ENCODE assay signal across 20 cellular contexts in genomic region chr17:67679225-67679624, GRCh38. TPM values are rescaled to one million over a fixed set of nuclear protein-coding genes. Genes with fewer than 3 reads are reported as not detected.
DNase-seq lines count a peak whose midpoint lies in the region; ATAC-seq lines count a peak whose summit lies in the region.
"Had no signal": no experiment of that assay in that cellular context is flagged by ENCODE, and none has a peak within 500 bp of the region (broad histone marks: within the 10 kb centered on the region; RNA-seq: fewer than 3 reads in every experiment).

No MANE protein-coding gene starts in this region.

- intact Hi-C loops in activated naive CD4-positive, alpha-beta T cell treated with anti-CD3 and anti-CD28 coated beads for 36 hours (cut with micrococcal nuclease) = no loop called here

- no peak for DNase-seq in activated naive CD4-positive, alpha-beta T cell treated with anti-CD3 and anti-CD28 coated beads for 36 hours
- DNase-seq in activated naive CD4-positive, alpha-beta T cell (lab: John Stamatoyannopoulos, UW) = no peak
- DNase-seq in stimulated activated naive B cell treated with anti-CD40 and anti-IgM and Interleukin-4, amounts not matched to agents 10 μg/mL and 1 μg/mL and 100 μg/mL, for 72 hours = no peak
- DNase-seq in effector memory CD8-positive, alpha-beta T cell = no peak
- DNase-seq: activated CD4-positive, alpha-beta T cell treated with anti-CD3 and anti-CD28 coated beads for 1 hour; DMS79 treated with DMSO at 0.1 percent for 48 hours; effector CD4-positive, alpha-beta T cell; erythroblast; GOT3; head of caudate nucleus; kidney glomerular epithelial cell; NCI-H1694 treated with DMSO at 0.1 percent for 48 hours; SJCRH30; uterus had no signal

- ATAC-seq in HG02870 (IDR thresholded peaks at IDR 0.05; ENCODE audit: unreplicated experiment) (peak; percentile 43), HG03565 (IDR thresholded peaks at IDR 0.05; ENCODE audit: unreplicated experiment) (no peak), HG03442 (IDR thresholded peaks at IDR 0.05; ENCODE audit: unreplicated experiment) (no peak)
- peak; percentile 41 to 57 for ATAC-seq in stimulated activated naive B cell treated with anti-CD40 and anti-IgM and Interleukin-4, amounts not matched to agents 10 μg/mL and 1 μg/mL and 100 μg/mL, for 72 hours (replicated peaks)
- no peak for ATAC-seq in effector memory CD8-positive, alpha-beta T cell (replicated peaks)
- ATAC-seq: activated T-helper 17 cell treated with anti-CD3 and anti-CD28 coated beads, Interleukin-2, amount 50 U/mL, for 72 hours had no signal

- no peaks in the 10 kb centered on the region for H3K9me3 Mint-ChIP-seq in activated naive CD4-positive, alpha-beta T cell treated with anti-CD3 and anti-CD28 coated beads for 36 hours
- no peaks in the 10 kb centered on the region for H3K9me3 Mint-ChIP-seq in activated naive CD8-positive, alpha-beta T cell (ENCODE audit: low read depth)
- H3K9me3 Mint-ChIP-seq in stimulated activated naive B cell treated with anti-CD40 and anti-IgM and Interleukin-4, amounts not matched to agents 10 μg/mL and 1 μg/mL and 100 μg/mL, for 72 hours = no peaks in the 10 kb centered on the region
- no peaks in the 10 kb centered on the region for H3K9me3 Mint-ChIP-seq in effector memory CD8-positive, alpha-beta T cell
- H3K9me3 Mint-ChIP-seq: activated T-helper 17 cell treated with anti-CD3 and anti-CD28 coated beads, Interleukin-2, amount 50 U/mL, for 72 hours; brain had no signal

- H3K4me1 Mint-ChIP-seq in activated naive CD4-positive, alpha-beta T cell treated with anti-CD3 and anti-CD28 coated beads for 36 hours (ENCODE audit: low read depth) = peaks cover 17% of the 10 kb centered on the region
- H3K4me1 Mint-ChIP-seq in activated naive CD8-positive, alpha-beta T cell (ENCODE audit: low read depth) = peaks cover 13% of the 10 kb centered on the region
- peaks cover 18 to 47% of the 10 kb centered on the region in 2 donors for H3K4me1 Mint-ChIP-seq in stimulated activated naive B cell treated with anti-CD40 and anti-IgM and Interleukin-4, amounts not matched to agents 10 μg/mL and 1 μg/mL and 100 μg/mL, for 72 hours
- no peaks in the 10 kb centered on the region for H3K4me1 Mint-ChIP-seq in effector memory CD8-positive, alpha-beta T cell (ENCODE audit: low read depth in 2 of 2)
- H3K4me1 Mint-ChIP-seq: activated T-helper 17 cell treated with anti-CD3 and anti-CD28 coated beads, Interleukin-2, amount 50 U/mL, for 72 hours had no signal

- H3K27ac Mint-ChIP-seq in activated naive CD4-positive, alpha-beta T cell treated with anti-CD3 and anti-CD28 coated beads for 36 hours = peak overlapping the region; percentile 39
- peak overlapping the region; percentile 79 for H3K27ac Mint-ChIP-seq in activated naive CD8-positive, alpha-beta T cell
- H3K27ac Mint-ChIP-seq in stimulated activated naive B cell treated with anti-CD40 and anti-IgM and Interleukin-4, amounts not matched to agents 10 μg/mL and 1 μg/mL and 100 μg/mL, for 72 hours = peak overlapping the region; percentile 94
- H3K27ac Mint-ChIP-seq in effector memory CD8-positive, alpha-beta T cell = peak overlapping the region in 1 of 2 donors; percentile 61
- H3K27ac Mint-ChIP-seq: activated T-helper 17 cell treated with anti-CD3 and anti-CD28 coated beads, Interleukin-2, amount 50 U/mL, for 72 hours; brain had no signal

- no peaks in the 10 kb centered on the region for H3K27me3 Mint-ChIP-seq in activated naive CD4-positive, alpha-beta T cell treated with anti-CD3 and anti-CD28 coated beads for 36 hours (ENCODE audit: low read depth)
- no peaks in the 10 kb centered on the region for H3K27me3 Mint-ChIP-seq in activated naive CD8-positive, alpha-beta T cell
- H3K27me3 Mint-ChIP-seq in stimulated activated naive B cell treated with anti-CD40 and anti-IgM and Interleukin-4, amounts not matched to agents 10 μg/mL and 1 μg/mL and 100 μg/mL, for 72 hours = no peaks in the 10 kb centered on the region
- H3K27me3 Mint-ChIP-seq in effector memory CD8-positive, alpha-beta T cell = no peaks in the 10 kb centered on the region
- H3K27me3 Mint-ChIP-seq: activated T-helper 17 cell treated with anti-CD3 and anti-CD28 coated beads, Interleukin-2, amount 50 U/mL, for 72 hours; brain had no signal

- CTCF ChIA-PET in activated naive CD4-positive, alpha-beta T cell treated with anti-CD3 and anti-CD28 coated beads for 36 hours (lab: Charles Lee) = no interaction called here

- H3K4me3 Mint-ChIP-seq in activated naive CD4-positive, alpha-beta T cell treated with anti-CD3 and anti-CD28 coated beads for 36 hours = no peak overlapping the region
- H3K4me3 Mint-ChIP-seq in activated naive CD8-positive, alpha-beta T cell = no peak overlapping the region
- peak overlapping the region; percentile 53 to 63 for H3K4me3 Mint-ChIP-seq in stimulated activated naive B cell treated with anti-CD40 and anti-IgM and Interleukin-4, amounts not matched to agents 10 μg/mL and 1 μg/mL and 100 μg/mL, for 72 hours
- no peak overlapping the region for H3K4me3 Mint-ChIP-seq in effector memory CD8-positive, alpha-beta T cell
- H3K4me3 Mint-ChIP-seq: activated T-helper 17 cell treated with anti-CD3 and anti-CD28 coated beads, Interleukin-2, amount 50 U/mL, for 72 hours; brain had no signal

- peaks cover 5% of the 10 kb centered on the region for H3K36me3 Mint-ChIP-seq in activated naive CD4-positive, alpha-beta T cell treated with anti-CD3 and anti-CD28 coated beads for 36 hours (ENCODE audit: low read depth)
- H3K36me3 Mint-ChIP-seq in activated naive CD8-positive, alpha-beta T cell = peaks cover 5% of the 10 kb centered on the region
- peaks cover 3% of the 10 kb centered on the region in 2 donors for H3K36me3 Mint-ChIP-seq in stimulated activated naive B cell treated with anti-CD40 and anti-IgM and Interleukin-4, amounts not matched to agents 10 μg/mL and 1 μg/mL and 100 μg/mL, for 72 hours
- peaks cover 61% of the 10 kb centered on the region for H3K36me3 Mint-ChIP-seq in effector memory CD8-positive, alpha-beta T cell (ENCODE audit: insufficient read depth)

RNA-seq across cellular contexts. Expression of gene NOL11, which starts 38.5 kb away (rescaled TPM):
- total RNA-seq in activated naive CD4-positive, alpha-beta T cell treated with anti-CD3 and anti-CD28 coated beads for 36 hours = 10 to 100 TPM; 49.7 to 54.1 TPM

Comparison
In these comparisons a context has a peak if more than half of its experiments do, and no peak if none do; other contexts are left out.
1. H3K4me3 Mint-ChIP-seq: peak in stimulated activated naive B cell treated with anti-CD40 and anti-IgM and Interleukin-4, amounts not matched to agents 10 μg/mL and 1 μg/mL and 100 μg/mL, for 72 hours (2 of 2); none in activated naive CD4-positive, alpha-beta T cell treated with anti-CD3 and anti-CD28 coated beads for 36 hours (single experiment), activated naive CD8-positive, alpha-beta T cell (single experiment) and effector memory CD8-positive, alpha-beta T cell (0 of 2).
2. ATAC-seq: peak in HG02870 (single experiment) and stimulated activated naive B cell treated with anti-CD40 and anti-IgM and Interleukin-4, amounts not matched to agents 10 μg/mL and 1 μg/mL and 100 μg/mL, for 72 hours (2 of 2); none in HG03565 (single experiment), HG03442 (single experiment) and effector memory CD8-positive, alpha-beta T cell (single experiment).